Comparison of ENCODE assay signal across 19 cellular contexts in the genomic region with DNA sequence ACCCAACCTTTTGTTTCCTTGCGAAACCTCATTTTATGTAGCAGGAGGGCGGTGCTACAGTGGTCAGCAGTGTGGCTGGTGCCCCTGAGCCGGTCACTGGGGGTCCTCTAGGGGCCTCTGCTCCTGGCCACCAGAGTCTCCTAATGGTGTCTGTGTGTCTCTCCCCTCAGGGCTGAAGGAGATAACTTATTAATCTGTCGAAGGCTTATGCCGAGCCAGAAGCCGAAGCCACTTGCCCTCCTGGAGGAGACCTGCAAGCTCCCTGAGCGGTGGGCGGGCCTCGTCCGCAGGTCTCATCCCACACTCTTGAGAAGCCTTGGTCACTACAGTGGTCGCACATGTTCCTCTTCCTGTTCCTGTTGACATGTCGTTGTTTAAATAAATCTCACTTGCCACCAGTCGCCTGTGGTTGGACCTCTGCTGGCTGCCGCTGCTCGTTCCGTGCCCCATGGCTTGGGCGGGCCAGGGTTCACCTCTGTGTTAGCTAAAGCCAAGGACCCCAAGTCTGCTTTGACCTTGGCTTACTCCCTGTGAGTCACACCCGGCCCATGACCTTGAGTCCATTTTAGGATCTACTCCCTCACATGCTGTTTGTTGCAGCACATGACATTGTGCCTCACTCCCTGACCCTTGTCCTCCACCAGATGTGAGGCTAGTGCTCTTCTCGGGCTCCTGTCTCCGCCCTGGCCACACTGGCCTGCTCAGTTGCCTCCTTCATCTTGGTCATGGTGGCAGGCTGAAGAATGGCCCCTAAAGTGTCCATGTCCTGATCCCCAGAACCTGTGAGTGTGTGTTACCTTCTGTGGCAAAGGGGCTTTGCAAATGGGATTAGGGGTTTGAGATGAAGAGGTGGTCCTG. TPM values are rescaled to one million over a fixed set of nuclear protein-coding genes. Genes with fewer than 3 reads are reported as not detected.
DNase-seq lines count a peak whose midpoint lies in the region; ATAC-seq, FAIRE-seq and TF ChIP-seq lines count a peak whose summit lies in the region.
"Had no signal": no experiment of that assay in that cellular context is flagged by ENCODE, and none has a peak within 500 bp of the region (broad histone marks: within the 10 kb centered on the region; RNA-seq: fewer than 3 reads in every experiment).

No MANE protein-coding gene starts in this region.

- no peak overlapping the region for H2BK120ac ChIP-seq in neuronal stem cell (ENCODE audit: low read depth, low read length)

- H2BK15ac ChIP-seq in neuronal stem cell (ENCODE audit: low read length): no peak overlapping the region

- H3K4me1 Mint-ChIP-seq in T-helper 2 cell treated with Interferon-gamma antibody and Interleukin-4, amounts not matched to agents 5 μg/mL and 100 μg/mL, for 36 hours (ENCODE audit: low read depth): peaks cover 4% of the 10 kb centered on the region
- H3K4me1 Mint-ChIP-seq in activated T-helper 1 cell treated with anti-CD3 and anti-CD28 coated beads, Interleukin-12 subunit alpha, Interleukin-12 subunit beta, Interleukin-2, Interleukin-4 antibody, amounts not matched to agents 30 ng/mL and 10 ng/mL and 1 ng/mL, durations not matched to agents 14 hours and 24 hours and 36 hours (ENCODE audit: low read depth): no peaks in the 10 kb centered on the region

- FAIRE-seq in HepG2 (lab: Jason Lieb, UNC): peak; percentile 94
- FAIRE-seq: small intestine had no signal

- no peak overlapping the region for H2BK5ac ChIP-seq in neuronal stem cell (ENCODE audit: low read length)

- H3K27me3 ChIP-seq in HepG2 (ENCODE audit: control insufficient read depth in 1 of 2, insufficient read depth in 2 of 2, low read length in 2 of 2): no peaks in the 10 kb centered on the region
- no peaks in the 10 kb centered on the region for H3K27me3 ChIP-seq in upper lobe of left lung
- H3K27me3 ChIP-seq in neuronal stem cell (ENCODE audit: control insufficient read depth in 3 of 3, insufficient read depth in 3 of 3, low read depth in 1 of 3, low read length in 3 of 3): no peaks in the 10 kb centered on the region
- H3K27me3 ChIP-seq: BLaER1 treated with 17β-estradiol and CSF1 and Interleukin-3, amounts not matched to agents 10 nM and 100 nM; esophagus muscularis mucosa had no signal

- 2% methylated on average over 17 of the region's 20 CpGs for WGBS in HepG2 (ENCODE audit: low lambda C conversion rate)
- WGBS in upper lobe of left lung, 2 donors: 72 to 76% methylated on average over 13 to 20 of the region's 20 CpGs
- WGBS in neuronal stem cell (ENCODE audit: extremely low coverage in 2 of 2, insufficient read length in 2 of 2, insufficient replicate concordance in 1 of 2), 2 donors: no CpG with 5 or more reads among the region's 20 CpGs

- DNase-seq in T-helper 2 cell treated with Interferon-gamma antibody and Interleukin-4, amounts not matched to agents 5 μg/mL and 100 μg/mL, for 36 hours (ENCODE audit: low spot score): no peak
- no peak for DNase-seq in T-helper 2 cell
- DNase-seq in activated T-helper 1 cell treated with anti-CD3 and anti-CD28 coated beads, Interleukin-12 subunit alpha, Interleukin-12 subunit beta, Interleukin-2, Interleukin-4 antibody, amounts not matched to agents 30 ng/mL and 10 ng/mL and 1 ng/mL, durations not matched to agents 14 hours and 24 hours and 36 hours (ENCODE audit: low spot score): no peak
- DNase-seq in HepG2 (ENCODE audit: low spot score): peak; percentile 99
- peak; percentile 21 to 64 for DNase-seq in upper lobe of left lung
- no peak for DNase-seq in NCI-H2227 treated with DMSO at 0.1 percent for 48 hours (lab: John Stamatoyannopoulos, UW)
- no peak for DNase-seq in globus pallidus (ENCODE audit: low spot score)
- no peak for DNase-seq in neuronal stem cell (ENCODE audit: low spot score)
- DNase-seq: 8988T; activated effector memory CD4-positive, alpha-beta T cell treated with anti-CD3 and anti-CD28 coated beads, Interleukin-2, amount 50 U/mL, for 16 hours; DMS53; hippocampal formation; left ventricle myocardium superior; NCI-H1092 treated with DMSO at 0.1 percent for 48 hours; small intestine had no signal

- H3K9me3 ChIP-seq in HepG2 (ENCODE audit: low read length) (no peaks in the 10 kb centered on the region), upper lobe of left lung (no peaks in the 10 kb centered on the region), neuronal stem cell (replicated peaks in 1 of 2; ENCODE audit: control insufficient read depth in 2 of 2, insufficient read depth in 1 of 2, low read depth in 1 of 2, low read length in 2 of 2) (no peaks in the 10 kb centered on the region)
- H3K9me3 ChIP-seq: BLaER1 treated with 17β-estradiol and CSF1 and Interleukin-3, amounts not matched to agents 10 nM and 100 nM; esophagus muscularis mucosa had no signal

- H2AFZ ChIP-seq in HepG2 (ENCODE audit: low read length): no peak overlapping the region
- no peak overlapping the region for H2AFZ ChIP-seq in neuronal stem cell (ENCODE audit: low read length)

- peak overlapping the region; percentile 8 for H3K27ac Mint-ChIP-seq in T-helper 2 cell treated with Interferon-gamma antibody and Interleukin-4, amounts not matched to agents 5 μg/mL and 100 μg/mL, for 36 hours
- H3K27ac Mint-ChIP-seq in activated T-helper 1 cell treated with anti-CD3 and anti-CD28 coated beads, Interleukin-12 subunit alpha, Interleukin-12 subunit beta, Interleukin-2, Interleukin-4 antibody, amounts not matched to agents 30 ng/mL and 10 ng/mL and 1 ng/mL, durations not matched to agents 14 hours and 24 hours and 36 hours: peak overlapping the region; percentile 49
- H3K27ac Mint-ChIP-seq: stimulated activated naive CD8-positive, alpha-beta T cell treated with anti-CD3 and anti-CD28 coated beads, Interleukin-15, Interleukin-2, amounts not matched to agents 100 ng/mL and 50 ng/mL, for 24 hours had no signal

- POLR2A ChIA-PET in HepG2 (lab: Yijun Ruan, JAX): interaction anchor here (0.7 to 2.4 kb wide), 18 partner anchors 9 to 262 kb away, joined by 3 to 13 read pairs (median 4); partner anchors contain the start of gene LCMT1

- H3K14ac ChIP-seq in neuronal stem cell (ENCODE audit: low read length): no peak overlapping the region

- ATAC-seq in HepG2 (peak; percentile 94), upper lobe of left lung (ENCODE audit: low FRiP score in 2 of 2) (peak; percentile 30 to 38)
- ATAC-seq: left ventricle myocardium superior had no signal

- CTCF ChIA-PET in HepG2 (lab: Yijun Ruan, JAX; ENCODE audit: low intra/inter-chr PET ratio, low total read pairs): no interaction called here

- no TSS peak for BruUV-seq in HepG2 (replicated peaks; lab: Mats Ljungman, UMichigan)

- TF ChIP-seq POLR2A in HepG2 (IDR thresholded peaks at IDR 0.05; ENCODE audit: insufficient read depth in 1 of 2, low read depth in 2 of 2, low read length in 2 of 2) (peak; percentile 49 to 77; a peak in 2 of 4 replicates), upper lobe of left lung (IDR thresholded peaks at IDR 0.05) (no peak)

- peak in 1 of 2 experiments; percentile 90; a peak in 3 of 4 replicates for TF ChIP-seq EP300 in HepG2 (IDR thresholded peaks at IDR 0.05; ENCODE audit: low read depth in 2 of 2, low read length in 2 of 2)
- peak; percentile 95 for TF ChIP-seq EP300 in HepG2 (CRISPR knock-in tag; IDR thresholded peaks at IDR 0.05; ENCODE audit: borderline replicate concordance)
- TF ChIP-seq EP300 in upper lobe of left lung (IDR thresholded peaks at IDR 0.05): no peak

- H3K79me1 ChIP-seq in neuronal stem cell (ENCODE audit: low read depth, low read length): no peaks in the 10 kb centered on the region

- no peaks in the 10 kb centered on the region for H3K79me2 ChIP-seq in HepG2 (ENCODE audit: insufficient read depth, low read length)

- H3K27me3 Mint-ChIP-seq in T-helper 2 cell treated with Interferon-gamma antibody and Interleukin-4, amounts not matched to agents 5 μg/mL and 100 μg/mL, for 36 hours (ENCODE audit: low read depth): no peaks in the 10 kb centered on the region
- no peaks in the 10 kb centered on the region for H3K27me3 Mint-ChIP-seq in activated T-helper 1 cell treated with anti-CD3 and anti-CD28 coated beads, Interleukin-12 subunit alpha, Interleukin-12 subunit beta, Interleukin-2, Interleukin-4 antibody, amounts not matched to agents 30 ng/mL and 10 ng/mL and 1 ng/mL, durations not matched to agents 14 hours and 24 hours and 36 hours (ENCODE audit: insufficient read depth)
- H3K27me3 Mint-ChIP-seq: stimulated activated naive CD8-positive, alpha-beta T cell treated with anti-CD3 and anti-CD28 coated beads, Interleukin-15, Interleukin-2, amounts not matched to agents 100 ng/mL and 50 ng/mL, for 24 hours had no signal

- peak overlapping the region; percentile 85 for H3K27ac ChIP-seq in HepG2 (ENCODE audit: extremely low read length, insufficient read depth, low read length)
- H3K27ac ChIP-seq in upper lobe of left lung: no peak overlapping the region
- no peak overlapping the region for H3K27ac ChIP-seq in neuronal stem cell (replicated peaks; ENCODE audit: low read length)
- H3K27ac ChIP-seq: esophagus muscularis mucosa had no signal

- H3K4me3 ChIP-seq in HepG2 (replicated peaks in 1 of 3; ENCODE audit: insufficient read depth in 1 of 3, low read depth in 2 of 3, low read length in 3 of 3) (peak overlapping the region; percentile 30 to 51 (median 40)), upper lobe of left lung (no peak overlapping the region), neuronal stem cell (ENCODE audit: low read length in 2 of 2) (no peak overlapping the region)
- H3K4me3 ChIP-seq: BLaER1 treated with 17β-estradiol and CSF1 and Interleukin-3, amounts not matched to agents 10 nM and 100 nM; esophagus muscularis mucosa had no signal

- in situ Hi-C loops in HepG2 (cut with HindIII; ENCODE audit: extremely low pct_ligation_motif_present, low pct_unique_long_range_greater_than_20kb): no loop called here

- no peak overlapping the region for H3K4ac ChIP-seq in neuronal stem cell (ENCODE audit: low read length)

- peak overlapping the region; percentile 80 for H3K4me2 ChIP-seq in HepG2 (ENCODE audit: low read depth, low read length)
- H3K4me2 ChIP-seq in neuronal stem cell (ENCODE audit: insufficient read depth, low read length, poor library complexity, severe bottlenecking): no peak overlapping the region
- H3K4me2 ChIP-seq: BLaER1 treated with 17β-estradiol and CSF1 and Interleukin-3, amounts not matched to agents 10 nM and 100 nM had no signal

- H4K20me1 ChIP-seq in HepG2 (ENCODE audit: insufficient read depth, low read length): no peaks in the 10 kb centered on the region
- H4K20me1 ChIP-seq: BLaER1 treated with 17β-estradiol and CSF1 and Interleukin-3, amounts not matched to agents 10 nM and 100 nM had no signal

- H3K36me3 Mint-ChIP-seq in T-helper 2 cell treated with Interferon-gamma antibody and Interleukin-4, amounts not matched to agents 5 μg/mL and 100 μg/mL, for 36 hours (ENCODE audit: low read depth): peaks cover 9% of the 10 kb centered on the region
- peaks cover 16% of the 10 kb centered on the region for H3K36me3 Mint-ChIP-seq in activated T-helper 1 cell treated with anti-CD3 and anti-CD28 coated beads, Interleukin-12 subunit alpha, Interleukin-12 subunit beta, Interleukin-2, Interleukin-4 antibody, amounts not matched to agents 30 ng/mL and 10 ng/mL and 1 ng/mL, durations not matched to agents 14 hours and 24 hours and 36 hours (ENCODE audit: low read depth)

- H2BK12ac ChIP-seq in neuronal stem cell (ENCODE audit: low read length): no peak overlapping the region

- no peak overlapping the region for H3K23ac ChIP-seq in neuronal stem cell (ENCODE audit: low read depth, low read length, poor library complexity)

- peak; percentile 10 for TF ChIP-seq RAD21 in HepG2 (CRISPR knock-in tag; IDR thresholded peaks at IDR 0.05)

- H3K4me3 Mint-ChIP-seq in T-helper 2 cell treated with Interferon-gamma antibody and Interleukin-4, amounts not matched to agents 5 μg/mL and 100 μg/mL, for 36 hours: no peak overlapping the region
- H3K4me3 Mint-ChIP-seq in activated T-helper 1 cell treated with anti-CD3 and anti-CD28 coated beads, Interleukin-12 subunit alpha, Interleukin-12 subunit beta, Interleukin-2, Interleukin-4 antibody, amounts not matched to agents 30 ng/mL and 10 ng/mL and 1 ng/mL, durations not matched to agents 14 hours and 24 hours and 36 hours: no peak overlapping the region
- H3K4me3 Mint-ChIP-seq: stimulated activated naive CD8-positive, alpha-beta T cell treated with anti-CD3 and anti-CD28 coated beads, Interleukin-15, Interleukin-2, amounts not matched to agents 100 ng/mL and 50 ng/mL, for 24 hours had no signal

- H4K8ac ChIP-seq in neuronal stem cell (ENCODE audit: low read depth, low read length): no peak overlapping the region

- intact Hi-C loops in activated T-helper 1 cell treated with anti-CD3 and anti-CD28 coated beads, Interleukin-12 subunit alpha, Interleukin-12 subunit beta, Interleukin-2, Interleukin-4 antibody, amounts not matched to agents 30 ng/mL and 10 ng/mL and 1 ng/mL, durations not matched to agents 14 hours and 24 hours and 36 hours (cut with micrococcal nuclease): no loop called here
- intact Hi-C loops in HepG2 (cut with micrococcal nuclease; ENCODE audit: unreplicated experiment): loop anchor here (2.0 kb wide), 1 partner anchor 47 kb away; no protein-coding TSS in a partner anchor

- TF ChIP-seq CTCF in HepG2 (CRISPR knock-in tag; IDR thresholded peaks at IDR 0.05) (peak; percentile 49), upper lobe of left lung (IDR thresholded peaks at IDR 0.05) (no peak)

- no peak overlapping the region for H2AK5ac ChIP-seq in neuronal stem cell (ENCODE audit: low read depth, low read length)

- H3K4me1 ChIP-seq in HepG2 (ENCODE audit: insufficient read depth, low read length) (peaks cover 40% of the 10 kb centered on the region), upper lobe of left lung (no peaks in the 10 kb centered on the region), neuronal stem cell (ENCODE audit: control insufficient read depth in 2 of 2, insufficient read depth in 1 of 2, low read depth in 1 of 2, low read length in 2 of 2) (no peaks in the 10 kb centered on the region)
- H3K4me1 ChIP-seq: esophagus muscularis mucosa had no signal

- H3K36me3 ChIP-seq in HepG2 (replicated peaks in 1 of 2; ENCODE audit: control insufficient read depth in 1 of 2, insufficient read depth in 2 of 2, low read length in 2 of 2) (peaks cover 0 to 2% of the 10 kb centered on the region in 2 experiments; a peak in 3 of 5 replicates), upper lobe of left lung (peaks cover 0 to 48% (median 17%) of the 10 kb centered on the region in 4 donors), neuronal stem cell (replicated peaks in 1 of 2; ENCODE audit: control insufficient read depth in 2 of 2, insufficient read depth in 2 of 2, low read length in 2 of 2) (peaks cover 6 to 34% of the 10 kb centered on the region in 2 donors)

- H3K18ac ChIP-seq in neuronal stem cell (ENCODE audit: low read length): no peak overlapping the region

- H4K91ac ChIP-seq in neuronal stem cell (ENCODE audit: low read depth, low read length, poor library complexity): no peak overlapping the region

- no peaks in the 10 kb centered on the region for H3K9me3 Mint-ChIP-seq in T-helper 2 cell treated with Interferon-gamma antibody and Interleukin-4, amounts not matched to agents 5 μg/mL and 100 μg/mL, for 36 hours
- no peaks in the 10 kb centered on the region for H3K9me3 Mint-ChIP-seq in activated T-helper 1 cell treated with anti-CD3 and anti-CD28 coated beads, Interleukin-12 subunit alpha, Interleukin-12 subunit beta, Interleukin-2, Interleukin-4 antibody, amounts not matched to agents 30 ng/mL and 10 ng/mL and 1 ng/mL, durations not matched to agents 14 hours and 24 hours and 36 hours
- H3K9me3 Mint-ChIP-seq: stimulated activated naive CD8-positive, alpha-beta T cell treated with anti-CD3 and anti-CD28 coated beads, Interleukin-15, Interleukin-2, amounts not matched to agents 100 ng/mL and 50 ng/mL, for 24 hours had no signal

- peak overlapping the region; percentile 61 for H3K9ac ChIP-seq in HepG2 (ENCODE audit: insufficient read depth, low read depth, low read length)
- H3K9ac ChIP-seq in neuronal stem cell (ENCODE audit: low read depth, low read length, poor library complexity): no peak overlapping the region
- H3K9ac ChIP-seq: BLaER1 treated with 17β-estradiol and CSF1 and Interleukin-3, amounts not matched to agents 10 nM and 100 nM had no signal

RNA-seq across cellular contexts. Expression of gene AQP8, which starts 38.7 kb away (rescaled TPM):
- total RNA-seq in activated T-helper 1 cell treated with anti-CD3 and anti-CD28 coated beads, Interleukin-12 subunit alpha, Interleukin-12 subunit beta, Interleukin-2, Interleukin-4 antibody, amounts not matched to agents 30 ng/mL and 10 ng/mL and 1 ng/mL, durations not matched to agents 14 hours and 24 hours and 36 hours: not detected in 2 replicates
- total RNA-seq in HepG2 (2016; rRNA removed; fragmentation: Illumina TruSeq; extraction: Trizol) (0.33 TPM in 1 of 2 replicates, not detected in the other), upper lobe of left lung (under 1 TPM in 2 of 6 donors, not detected in 4; 0.20 to 0.61 TPM)
- 0.26 and 0.40 TPM in 2 replicates for total RNA-seq in HepG2 (2016; cell fraction: cytosol; rRNA removed; fragmentation: Illumina TruSeq; extraction: Trizol; ENCODE audit: low read depth)
- total RNA-seq in HepG2 (2016; cell fraction: insoluble cytoplasmic fraction; rRNA removed; fragmentation: Illumina TruSeq; extraction: Trizol): 0.22 TPM in 1 of 2 replicates, not detected in the other
- 0.45 and 0.59 TPM in 2 replicates for total RNA-seq in HepG2 (2016; cell fraction: membrane; rRNA removed; fragmentation: Illumina TruSeq; extraction: Trizol)
- total RNA-seq in HepG2 (2016; cell fraction: nucleus; rRNA removed; fragmentation: Illumina TruSeq; extraction: Trizol): not detected in 2 replicates
- 1.3 and 1.9 TPM in 2 replicates for polyA plus RNA-seq in HepG2 (2011; rRNA removed)
- polyA plus RNA-seq in HepG2 (2011; cell fraction: cytosol; rRNA removed): 1.9 and 2.4 TPM in 2 replicates
- 1.1 and 1.2 TPM in 2 replicates for polyA plus RNA-seq in HepG2 (2011; cell fraction: nucleus; rRNA removed)
- 0.51 and 0.78 TPM in 2 replicates for polyA plus RNA-seq in HepG2 (2012)
- 0.21 and 0.24 TPM in 2 replicates for polyA plus RNA-seq in HepG2 (2016; cell fraction: cytosol; fragmentation: Illumina TruSeq; extraction: Trizol; ENCODE audit: low read depth)
- 0.20 TPM in 1 of 2 replicates, not detected in the other for polyA plus RNA-seq in HepG2 (2016; cell fraction: insoluble cytoplasmic fraction; fragmentation: Illumina TruSeq; extraction: Trizol; ENCODE audit: low read depth)
- 0.30 and 0.48 TPM in 2 replicates for polyA plus RNA-seq in HepG2 (2016; cell fraction: membrane; fragmentation: Illumina TruSeq; extraction: Trizol; ENCODE audit: low read depth)
- polyA plus RNA-seq in HepG2 (2016; cell fraction: nucleus; fragmentation: Illumina TruSeq; extraction: Trizol; ENCODE audit: insufficient read depth, low read depth): 0.51 TPM in 1 of 2 replicates, not detected in the other
- polyA minus RNA-seq in HepG2 (2011; rRNA and poly(A)+ RNA removed; ENCODE audit: low replicate concordance): 1.2 TPM in 1 of 2 replicates, not detected in the other
- polyA minus RNA-seq in HepG2 (2011; cell fraction: cytosol; rRNA and poly(A)+ RNA removed): 0.59 TPM in 1 of 2 replicates, not detected in the other
- 0.37 TPM in 1 of 2 replicates, not detected in the other for polyA minus RNA-seq in HepG2 (2011; cell fraction: nucleus; rRNA and poly(A)+ RNA removed)
- polyA plus RNA-seq in neuronal stem cell (2013, experiment 1 of 2): 0.04 TPM
- polyA plus RNA-seq in neuronal stem cell (2013, experiment 2 of 2): not detected
- total RNA-seq: dermis microvascular lymphatic vessel endothelial cell, left ventricle myocardium superior had no signal

Comparison
In these comparisons a context has a peak if more than half of its experiments do, and no peak if none do; other contexts are left out.
1. DNase-seq: peak in HepG2 (single experiment) and upper lobe of left lung (2 of 2); none in T-helper 2 cell treated with Interferon-gamma antibody and Interleukin-4, amounts not matched to agents 5 μg/mL and 100 μg/mL, for 36 hours (single experiment), T-helper 2 cell (0 of 5), activated T-helper 1 cell treated with anti-CD3 and anti-CD28 coated beads, Interleukin-12 subunit alpha, Interleukin-12 subunit beta, Interleukin-2, Interleukin-4 antibody, amounts not matched to agents 30 ng/mL and 10 ng/mL and 1 ng/mL, durations not matched to agents 14 hours and 24 hours and 36 hours (single experiment), NCI-H2227 treated with DMSO at 0.1 percent for 48 hours (single experiment), globus pallidus (single experiment) and neuronal stem cell (single experiment).
2. H3K4me3 ChIP-seq: peak in HepG2 (3 of 3); none in upper lobe of left lung (0 of 4) and neuronal stem cell (0 of 2).
3. POLR2A ChIP-seq: peak in HepG2 (2 of 2); none in upper lobe of left lung (0 of 4).